Comparison of ENCODE assay signal across 8 cellular contexts in genomic region chr18:76518543-76519155, GRCh38. TPM values are rescaled to one million over a fixed set of nuclear protein-coding genes. Genes with fewer than 3 reads are reported as not detected.
DNase-seq lines count a peak whose midpoint lies in the region; FAIRE-seq lines count a peak whose summit lies in the region.

No MANE protein-coding gene starts in this region.

- FAIRE-seq in urothelium cell line (lab: Jason Lieb, UNC) (no peak), RCC 7860 (lab: Jason Lieb, UNC) (no peak)

- H3K79me1 ChIP-seq in mesenchymal stem cell (replicated peaks; ENCODE audit: low read length, poor library complexity, severe bottlenecking) = no peaks in the 10 kb centered on the region

- H4K91ac ChIP-seq in mesenchymal stem cell (ENCODE audit: low read length) = peak overlapping the region; percentile 83

- peak overlapping the region; percentile 77 for H3K4me3 Mint-ChIP-seq in dendritic cell treated with granulocyte-macrophage colony-stimulating factor and Interleukin-4, amounts not matched to agents 40 ng/mL and 50 ng/mL, for 4 days

- peak overlapping the region; percentile 89 for H2AFZ ChIP-seq in mesenchymal stem cell (ENCODE audit: low read depth, low read length)

- H3K14ac ChIP-seq in mesenchymal stem cell (ENCODE audit: low read length in 2 of 2) = peak overlapping the region in 1 of 2 experiments; percentile 22

- no peaks in the 10 kb centered on the region for H3K36me3 ChIP-seq in mesenchymal stem cell (ENCODE audit: control insufficient read depth in 1 of 2, insufficient read depth in 2 of 2, low read depth in 1 of 2, low read length in 2 of 2)

- no peaks in the 10 kb centered on the region for H3K9me3 Mint-ChIP-seq in dendritic cell treated with granulocyte-macrophage colony-stimulating factor and Interleukin-4, amounts not matched to agents 40 ng/mL and 50 ng/mL, for 4 days

- H2BK120ac ChIP-seq in mesenchymal stem cell (ENCODE audit: low read depth, low read length) = no peak overlapping the region

- H3K27me3 ChIP-seq in mesenchymal stem cell (ENCODE audit: control insufficient read depth in 1 of 2, insufficient read depth in 1 of 2, low read length in 2 of 2) = no peaks in the 10 kb centered on the region

- no peaks in the 10 kb centered on the region for H3K27me3 Mint-ChIP-seq in dendritic cell treated with granulocyte-macrophage colony-stimulating factor and Interleukin-4, amounts not matched to agents 40 ng/mL and 50 ng/mL, for 4 days

- no peak overlapping the region for H3K23ac ChIP-seq in mesenchymal stem cell (ENCODE audit: low read length in 2 of 2)

- H3K4me2 ChIP-seq in mesenchymal stem cell (ENCODE audit: low read length, poor library complexity, severe bottlenecking) = peak overlapping the region; percentile 82

- H3K27ac ChIP-seq in mesenchymal stem cell (ENCODE audit: low read length, poor library complexity, severe bottlenecking) = peak overlapping the region; percentile 50

- H3K27ac Mint-ChIP-seq in dendritic cell treated with granulocyte-macrophage colony-stimulating factor and Interleukin-4, amounts not matched to agents 40 ng/mL and 50 ng/mL, for 4 days = peak overlapping the region; percentile 84

- no peak overlapping the region for H2AK5ac ChIP-seq in mesenchymal stem cell (ENCODE audit: low read length, severe bottlenecking)

- intact Hi-C loops in dendritic cell treated with granulocyte-macrophage colony-stimulating factor and Interleukin-4, amounts not matched to agents 40 ng/mL and 50 ng/mL, for 4 days (cut with micrococcal nuclease) = no loop called here

- peak overlapping the region; percentile 43 to 77 for H3K4me3 ChIP-seq in mesenchymal stem cell (ENCODE audit: insufficient read depth in 1 of 2, low read depth in 1 of 2, low read length in 2 of 2)

- H2BK15ac ChIP-seq in mesenchymal stem cell (ENCODE audit: low read depth, poor library complexity, severe bottlenecking) = no peak overlapping the region

- H3K36me3 Mint-ChIP-seq in dendritic cell treated with granulocyte-macrophage colony-stimulating factor and Interleukin-4, amounts not matched to agents 40 ng/mL and 50 ng/mL, for 4 days (ENCODE audit: low read depth) = no peaks in the 10 kb centered on the region

- peak; percentile 45 for DNase-seq in DMS153 (lab: John Stamatoyannopoulos, UW)
- DNase-seq in NAMALWA (ENCODE audit: low spot score) = peak; percentile 59
- DNase-seq in mesenchymal stem cell = peak; percentile 63
- peak; percentile 33 for DNase-seq in urothelium cell line (ENCODE audit: low spot score)
- no peak for DNase-seq in RCC 7860 (ENCODE audit: low spot score)
- DNase-seq in NCI-H446 (lab: John Stamatoyannopoulos, UW) = no peak
- no peak for DNase-seq in activated CD4-positive, CD25-positive, alpha-beta regulatory T cell treated with anti-CD3 and anti-CD28 coated beads, Interleukin-2, amount 50 U/mL, for 72 hours

- H3K4me1 ChIP-seq in mesenchymal stem cell (ENCODE audit: control insufficient read depth, insufficient read depth, low read depth, low read length) = peaks cover 7% of the 10 kb centered on the region

- H3K9me3 ChIP-seq in mesenchymal stem cell (ENCODE audit: control insufficient read depth, low read length) = no peaks in the 10 kb centered on the region

- H3K18ac ChIP-seq in mesenchymal stem cell (ENCODE audit: low read depth in 1 of 2, low read length in 2 of 2) = peak overlapping the region; percentile 37 to 88

- H2BK5ac ChIP-seq in mesenchymal stem cell (ENCODE audit: low read depth, low read length, poor library complexity, severe bottlenecking) = peak overlapping the region; percentile 33

- H4K8ac ChIP-seq in mesenchymal stem cell (ENCODE audit: low read length) = peak overlapping the region; percentile 81

- H3K9ac ChIP-seq in mesenchymal stem cell (ENCODE audit: low read length) = peak overlapping the region; percentile 88

- peak overlapping the region in 1 of 2 experiments; percentile 60 for H3K4ac ChIP-seq in mesenchymal stem cell (ENCODE audit: low read depth in 1 of 2, low read length in 2 of 2)

- H3K4me1 Mint-ChIP-seq in dendritic cell treated with granulocyte-macrophage colony-stimulating factor and Interleukin-4, amounts not matched to agents 40 ng/mL and 50 ng/mL, for 4 days (ENCODE audit: low read depth) = peaks cover 27% of the 10 kb centered on the region

- peak overlapping the region in 1 of 2 experiments; percentile 95 for H2BK12ac ChIP-seq in mesenchymal stem cell (ENCODE audit: low read length in 2 of 2)

- WGBS in mesenchymal stem cell = 2% methylated on average over 16 of the region's 23 CpGs

RNA-seq across cellular contexts. Expression of gene ZNF516, which starts 23.6 kb away (rescaled TPM):
- polyA plus RNA-seq in mesenchymal stem cell (2013, experiment 1 of 2) = 13.7 TPM
- polyA plus RNA-seq in mesenchymal stem cell (2013, experiment 2 of 2) = 14.9 TPM

Comparison
In these comparisons a context has a peak if more than half of its experiments do, and no peak if none do; other contexts are left out.
1. DNase-seq: peak in DMS153 (single experiment), NAMALWA (single experiment), mesenchymal stem cell (single experiment) and urothelium cell line (single experiment); none in RCC 7860 (single experiment), NCI-H446 (0 of 2) and activated CD4-positive, CD25-positive, alpha-beta regulatory T cell treated with anti-CD3 and anti-CD28 coated beads, Interleukin-2, amount 50 U/mL, for 72 hours (single experiment).